ENCODE assay signal across 11 cellular contexts in the genomic region with DNA sequence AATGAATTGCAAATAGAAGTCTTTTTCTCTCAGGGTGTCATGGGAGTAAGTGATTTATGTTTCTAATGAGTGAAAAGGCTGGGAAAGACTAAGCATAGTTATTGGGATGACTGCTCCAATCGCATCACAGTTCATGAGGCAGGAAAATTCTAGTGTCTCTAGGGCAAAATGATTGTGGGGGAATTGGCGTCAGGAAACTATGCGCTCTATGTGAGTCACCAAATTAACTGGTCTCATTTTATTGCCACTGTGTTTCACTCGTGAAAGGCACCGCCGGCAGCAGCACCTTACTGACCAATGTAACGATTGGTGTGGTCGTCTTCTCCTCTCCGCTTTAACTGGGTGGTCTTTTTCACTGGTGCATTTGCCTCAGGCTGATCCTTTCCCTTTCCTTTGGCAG.
DNase-seq lines count a peak whose midpoint lies in the region; ATAC-seq and TF ChIP-seq lines count a peak whose summit lies in the region.
"Had no signal": no experiment of that assay in that cellular context is flagged by ENCODE, and none has a peak within 500 bp of the region (broad histone marks: within the 10 kb centered on the region; RNA-seq: fewer than 3 reads in every experiment).

No MANE protein-coding gene starts in this region.

- DNase-seq in DMS153 (lab: John Stamatoyannopoulos, UW): peak; percentile 64
- peak; percentile 59 for DNase-seq in MG63
- peak; percentile 4 for DNase-seq in astrocyte of the spinal cord (ENCODE audit: low read depth, low spot score)
- no peak for DNase-seq in sciatic nerve (ENCODE audit: low spot score)
- no peak for DNase-seq in ACHN
- no peak for DNase-seq in PC-9
- no peak for DNase-seq in iPS-NIHi7 (ENCODE audit: extremely low spot score)
- DNase-seq: NCI-H526 treated with DMSO at 0.1 percent for 48 hours had no signal

- no TSS peak for BruUV-seq in PC-9 (replicated peaks; lab: Mats Ljungman, UMichigan)

- H3K9me3 ChIP-seq in MG63 (no peaks in the 10 kb centered on the region), PC-9 (ENCODE audit: insufficient read depth, low read depth) (no peaks in the 10 kb centered on the region)

- intact Hi-C loops in sciatic nerve (cut with DNase I): no loop called here
- intact Hi-C loops in PC-9 (cut with micrococcal nuclease; ENCODE audit: unreplicated experiment): no loop called here

- no peaks in the 10 kb centered on the region for H3F3A ChIP-seq in PC-9 (ENCODE audit: insufficient read depth, low read depth)

- peak overlapping the region; percentile 6; the same call in 1 of the 2 replicates for H3K4me3 ChIP-seq in MG63
- H3K4me3 ChIP-seq in astrocyte of the spinal cord (ENCODE audit: low read depth, low read length): no peak overlapping the region
- H3K4me3 ChIP-seq in PC-9: no peak overlapping the region
- H3K4me3 ChIP-seq: hepatocyte, neural progenitor cell had no signal

- H3K27me3 ChIP-seq in MG63: no peaks in the 10 kb centered on the region
- peaks cover 20% of the 10 kb centered on the region; the same call in 1 of the 2 replicates for H3K27me3 ChIP-seq in PC-9 (ENCODE audit: insufficient read depth, low read depth)
- H3K27me3 ChIP-seq: hepatocyte, neural progenitor cell had no signal

- no peaks in the 10 kb centered on the region for H4K20me1 ChIP-seq in PC-9 (ENCODE audit: insufficient read depth)

- H3K4me1 ChIP-seq in PC-9 (replicated peaks; ENCODE audit: insufficient read depth): no peaks in the 10 kb centered on the region
- H3K4me1 ChIP-seq: neural progenitor cell had no signal

- CTCF ChIA-PET in PC-9 (lab: Charles Lee): no interaction called here

- H3K79me2 ChIP-seq in PC-9 (ENCODE audit: low read depth): no peaks in the 10 kb centered on the region
- H3K79me2 ChIP-seq: hepatocyte had no signal

- no peaks in the 10 kb centered on the region for H3K36me3 ChIP-seq in MG63
- no peaks in the 10 kb centered on the region for H3K36me3 ChIP-seq in PC-9 (ENCODE audit: low read depth)
- H3K36me3 ChIP-seq: neural progenitor cell had no signal

- POLR2A ChIA-PET in PC-9 (lab: Charles Lee; ENCODE audit: unreplicated experiment): no interaction called here

- H3K27ac ChIP-seq in PC-9: no peak overlapping the region
- H3K27ac ChIP-seq: hepatocyte, neural progenitor cell had no signal

- ATAC-seq in sciatic nerve (peak; percentile 68), HG03175 (IDR thresholded peaks at IDR 0.05; ENCODE audit: unreplicated experiment) (no peak)

- no peaks in the 10 kb centered on the region for H3K9me2 ChIP-seq in PC-9 (ENCODE audit: insufficient read depth)

- H3K4me2 ChIP-seq in PC-9: no peak overlapping the region
- H3K4me2 ChIP-seq: hepatocyte, neural progenitor cell had no signal

- TF ChIP-seq CTCF in astrocyte of the spinal cord (IDR thresholded peaks at IDR 0.05; ENCODE audit: low read depth, low read length): no peak
- no peak for TF ChIP-seq CTCF in PC-9 (conservative IDR thresholded peaks at IDR 0.05)

- in situ Hi-C loops in astrocyte of the spinal cord (cut with HindIII; ENCODE audit: low sequenced_read_pairs) (no loop called here), ACHN (cut with HindIII; ENCODE audit: low pct_ligation_motif_present, low pct_unique_long_range_greater_than_20kb, low sequenced_read_pairs) (no loop called here)

- H2AFZ ChIP-seq in PC-9: no peak overlapping the region
- H2AFZ ChIP-seq: hepatocyte, neural progenitor cell had no signal

Comparison
In these comparisons a context has a peak if more than half of its experiments do, and no peak if none do; other contexts are left out.
1. DNase-seq: peak in DMS153 (single experiment), MG63 (single experiment) and astrocyte of the spinal cord (single experiment); none in sciatic nerve (single experiment), ACHN (single experiment), PC-9 (0 of 2) and iPS-NIHi7 (single experiment).